Comparison of ENCODE assay signal across 21 cellular contexts in the genomic region with DNA sequence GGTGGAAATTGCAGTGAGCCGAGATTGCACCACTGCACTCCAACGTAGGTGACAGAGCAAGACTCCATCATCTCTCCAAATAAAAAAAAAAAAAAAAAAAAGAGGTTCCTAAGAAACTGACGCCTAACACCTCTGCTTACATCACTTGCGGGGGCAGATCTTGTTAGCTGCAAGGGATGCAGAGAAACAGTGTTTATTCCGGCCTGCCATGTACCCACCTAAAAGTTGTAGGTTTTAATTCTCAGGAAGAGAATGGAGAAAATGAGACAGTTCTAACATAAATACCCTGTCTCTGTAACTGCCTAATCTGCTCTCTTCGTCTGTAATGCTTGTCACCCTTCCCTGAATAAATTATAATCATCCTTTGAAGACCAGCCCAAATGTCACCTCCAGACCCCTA. TPM values are rescaled to one million over a fixed set of nuclear protein-coding genes. Genes with fewer than 3 reads are reported as not detected.
DNase-seq lines count a peak whose midpoint lies in the region; ATAC-seq and TF ChIP-seq lines count a peak whose summit lies in the region.
"Had no signal": no experiment of that assay in that cellular context is flagged by ENCODE, and none has a peak within 500 bp of the region (broad histone marks: within the 10 kb centered on the region; RNA-seq: fewer than 3 reads in every experiment).

No MANE protein-coding gene starts in this region.

- H2AFZ ChIP-seq in mammary epithelial cell (ENCODE audit: low read depth, low read length) = peak overlapping the region; percentile 65

- H3K27ac ChIP-seq in breast epithelium = no peak overlapping the region
- H3K27ac ChIP-seq in mammary epithelial cell (ENCODE audit: insufficient read depth, low read depth, low read length) = peak overlapping the region; percentile 69
- H3K27ac ChIP-seq in foreskin keratinocyte = peak overlapping the region; percentile 62
- H3K27ac ChIP-seq in sigmoid colon = no peak overlapping the region
- H3K27ac ChIP-seq: BLaER1 had no signal

- peak overlapping the region; percentile 85 for H3K27ac Mint-ChIP-seq in MCF 10A (ENCODE audit: low read depth, unreplicated experiment)
- H3K27ac Mint-ChIP-seq in activated T-helper 17 cell treated with anti-CD3 and anti-CD28 coated beads, Interleukin-2, amount 50 U/mL, for 72 hours = no peak overlapping the region

- H4K20me1 ChIP-seq in mammary epithelial cell (ENCODE audit: insufficient read depth, low read length) = no peaks in the 10 kb centered on the region
- H4K20me1 ChIP-seq: BLaER1 had no signal

- DNase-seq in MCF 10A (ENCODE audit: unreplicated experiment) = no peak
- DNase-seq in breast epithelium (ENCODE audit: low spot score in 2 of 2) = no peak
- DNase-seq in mammary epithelial cell = no peak
- no peak for DNase-seq in foreskin keratinocyte
- DNase-seq in sigmoid colon = peak; percentile 20
- DNase-seq in dedifferentiated amniotic fluid mesenchymal stem cell (ENCODE audit: extremely low spot score) = no peak
- DNase-seq in NCI-H82 (lab: John Stamatoyannopoulos, UW) = no peak
- DNase-seq: 8988T; Calu3; CD4-positive, alpha-beta memory T cell; DMS 273 treated with DMSO at 0.1 percent for 48 hours; DMS53; DND-41; EL; GOT3; H7 had no signal

- BruUV-seq in MCF 10A (replicated peaks; lab: Mats Ljungman, UMichigan) (no TSS peak), mammary epithelial cell (replicated peaks; lab: Mats Ljungman, UMichigan) (no TSS peak)

- no peaks in the 10 kb centered on the region for H3K9me3 ChIP-seq in breast epithelium
- no peaks in the 10 kb centered on the region for H3K9me3 ChIP-seq in mammary epithelial cell (replicated peaks; ENCODE audit: insufficient read depth, low read length)
- no peaks in the 10 kb centered on the region for H3K9me3 ChIP-seq in sigmoid colon
- H3K9me3 ChIP-seq: BLaER1 had no signal

- H3K4me1 ChIP-seq in breast epithelium (no peaks in the 10 kb centered on the region), mammary epithelial cell (ENCODE audit: insufficient read depth, low read length) (peaks cover 15% of the 10 kb centered on the region), foreskin keratinocyte (peaks cover 7% of the 10 kb centered on the region), sigmoid colon (no peaks in the 10 kb centered on the region)

- no peak for TF ChIP-seq EP300 in sigmoid colon (IDR thresholded peaks at IDR 0.05)

- H3K27me3 ChIP-seq in breast epithelium (no peaks in the 10 kb centered on the region), mammary epithelial cell (ENCODE audit: insufficient read depth, low read length) (no peaks in the 10 kb centered on the region), foreskin keratinocyte (no peaks in the 10 kb centered on the region), sigmoid colon (no peaks in the 10 kb centered on the region)
- H3K27me3 ChIP-seq: BLaER1 had no signal

- in situ Hi-C loops in mammary epithelial cell (cut with MboI; ENCODE audit: low sequenced_read_pairs in 2 of 2) = loop anchor here in 1 of 2 donors (10.0 kb wide), 1 partner anchor 306 kb away; no protein-coding TSS in a partner anchor

- WGBS in mammary epithelial cell (ENCODE audit: low coverage, missing lambda C conversion rate) = 92% methylated on average over 6 of the region's 6 CpGs
- 86 to 97% methylated on average over 6 of the region's 6 CpGs for WGBS in sigmoid colon, 2 donors

- dilution Hi-C loops in mammary epithelial cell (cut with HindIII; ENCODE audit: low sequenced_read_pairs) = no loop called here

- no peaks in the 10 kb centered on the region for H3K9me3 Mint-ChIP-seq in MCF 10A (ENCODE audit: unreplicated experiment)
- no peaks in the 10 kb centered on the region for H3K9me3 Mint-ChIP-seq in activated T-helper 17 cell treated with anti-CD3 and anti-CD28 coated beads, Interleukin-2, amount 50 U/mL, for 72 hours
- H3K9me3 Mint-ChIP-seq: CD4-positive, alpha-beta memory T cell had no signal

- intact Hi-C loops in MCF 10A (cut with micrococcal nuclease) (no loop called here), breast epithelium (cut with DNase I; ENCODE audit: low total_unique reads) (no loop called here), mammary epithelial cell (cut with micrococcal nuclease) (no loop called here), sigmoid colon (cut with DNase I) (no loop called here)

- no peak for TF ChIP-seq CTCF in MCF 10A (IDR thresholded peaks at IDR 0.05; ENCODE audit: unreplicated experiment)
- TF ChIP-seq CTCF in breast epithelium (IDR thresholded peaks at IDR 0.05) = no peak
- no peak for TF ChIP-seq CTCF in mammary epithelial cell (conservative IDR thresholded peaks at IDR 0.05 in 1 of 2, IDR thresholded peaks at IDR 0.05 in 1 of 2; ENCODE audit: extremely low read depth in 1 of 2, insufficient read depth in 1 of 2, low read depth in 1 of 2, low read length in 2 of 2)
- TF ChIP-seq CTCF in foreskin keratinocyte (conservative IDR thresholded peaks at IDR 0.05) = no peak
- TF ChIP-seq CTCF in sigmoid colon (IDR thresholded peaks at IDR 0.05) = no peak

- H3K4me2 ChIP-seq in mammary epithelial cell (ENCODE audit: insufficient read depth, low read depth, low read length) = peak overlapping the region; percentile 38
- H3K4me2 ChIP-seq: BLaER1 had no signal

- no peak for ATAC-seq in foreskin keratinocyte
- ATAC-seq in activated T-helper 17 cell treated with anti-CD3 and anti-CD28 coated beads, Interleukin-2, amount 50 U/mL, for 72 hours (replicated peaks) = no peak
- ATAC-seq: GM12878, HepG2 had no signal

- H3K27me3 Mint-ChIP-seq in MCF 10A (ENCODE audit: insufficient read depth, unreplicated experiment) = no peaks in the 10 kb centered on the region
- H3K27me3 Mint-ChIP-seq in activated T-helper 17 cell treated with anti-CD3 and anti-CD28 coated beads, Interleukin-2, amount 50 U/mL, for 72 hours = no peaks in the 10 kb centered on the region
- H3K27me3 Mint-ChIP-seq: CD4-positive, alpha-beta memory T cell had no signal

- no peak for TF ChIP-seq POLR2A in breast epithelium (IDR thresholded peaks at IDR 0.05)
- TF ChIP-seq POLR2A in sigmoid colon (IDR thresholded peaks at IDR 0.05) = no peak

- no peaks in the 10 kb centered on the region for H3K36me3 ChIP-seq in breast epithelium
- H3K36me3 ChIP-seq in mammary epithelial cell (ENCODE audit: insufficient read depth, low read length) = no peaks in the 10 kb centered on the region
- peaks cover 0 to 29% (median 0%) of the 10 kb centered on the region in 4 donors for H3K36me3 ChIP-seq in sigmoid colon

- CTCF ChIA-PET in MCF 10A (lab: Yijun Ruan, JAX) (interaction anchor here (0.6 to 8.1 kb wide), 4 partner anchors 9 to 1826 kb away, joined by 3 to 71 read pairs (median 3); partner anchors contain the start of gene SRSF4), mammary epithelial cell (lab: Charles Lee; ENCODE audit: low non-redundant PET) (interaction anchor here (0.7 kb wide), 1 partner anchor 34 kb away, joined by 8 read pairs; no protein-coding TSS in a partner anchor)

- H3K9ac ChIP-seq in mammary epithelial cell (ENCODE audit: insufficient read depth, low read length) = peak overlapping the region; percentile 44
- H3K9ac ChIP-seq: BLaER1 had no signal

- POLR2A ChIA-PET in MCF 10A (lab: Yijun Ruan, JAX) = interaction anchor here (1.0 to 3.6 kb wide), 3 partner anchors 9 to 276 kb away, joined by 3 to 22 read pairs (median 3); partner anchors contain the start of genes EPB41 and SRSF4

- H3K4me3 ChIP-seq in breast epithelium = no peak overlapping the region
- no peak overlapping the region for H3K4me3 ChIP-seq in mammary epithelial cell (replicated peaks in 1 of 3; ENCODE audit: insufficient read depth in 1 of 3, low read depth in 2 of 3, low read length in 3 of 3)
- no peak overlapping the region for H3K4me3 ChIP-seq in sigmoid colon
- H3K4me3 ChIP-seq: BLaER1, GM12878 had no signal

- H3K79me2 ChIP-seq in mammary epithelial cell (ENCODE audit: insufficient read depth, low read length) = no peaks in the 10 kb centered on the region

- peaks cover 19% of the 10 kb centered on the region for H3K36me3 Mint-ChIP-seq in MCF 10A (ENCODE audit: insufficient read depth, unreplicated experiment)
- H3K36me3 Mint-ChIP-seq in activated T-helper 17 cell treated with anti-CD3 and anti-CD28 coated beads, Interleukin-2, amount 50 U/mL, for 72 hours (ENCODE audit: low read depth) = peaks cover 23% of the 10 kb centered on the region

- no peak overlapping the region for H3K4me3 Mint-ChIP-seq in MCF 10A (ENCODE audit: unreplicated experiment)
- H3K4me3 Mint-ChIP-seq in activated T-helper 17 cell treated with anti-CD3 and anti-CD28 coated beads, Interleukin-2, amount 50 U/mL, for 72 hours = no peak overlapping the region
- H3K4me3 Mint-ChIP-seq: CD14-positive monocyte; CD4-positive, alpha-beta memory T cell had no signal

- H3K4me1 Mint-ChIP-seq in MCF 10A (ENCODE audit: insufficient read depth, unreplicated experiment) = peaks cover 9% of the 10 kb centered on the region
- no peaks in the 10 kb centered on the region for H3K4me1 Mint-ChIP-seq in activated T-helper 17 cell treated with anti-CD3 and anti-CD28 coated beads, Interleukin-2, amount 50 U/mL, for 72 hours
- H3K4me1 Mint-ChIP-seq: CD14-positive monocyte; CD4-positive, alpha-beta memory T cell had no signal

RNA-seq across cellular contexts. Expression of gene SRSF4, which starts 9.0 kb away (rescaled TPM):
- total RNA-seq in MCF 10A (2022) (95.8 and 97.9 TPM in 2 replicates), breast epithelium (10 to 100 TPM; 79.7 to 86.2 (median 85.2) TPM), mammary epithelial cell (10 to 100 TPM; 22.5 to 93.1 TPM), foreskin keratinocyte (50.4 and 64.0 TPM in 2 replicates), sigmoid colon (100 to 1,000 TPM in 2 of 4 donors, 10 to 100 TPM in 2; 80.3 to 110 (median 96.6) TPM)
- polyA plus RNA-seq in mammary epithelial cell (42.9 TPM), foreskin keratinocyte (53.7 and 64.9 TPM in 2 replicates), sigmoid colon (10 to 100 TPM; 41.4 to 72.2 (median 54.6) TPM)
- 22.4 TPM for polyA minus RNA-seq in mammary epithelial cell
- 100 to 1,000 TPM; 118 to 125 TPM for total RNA-seq in activated T-helper 17 cell treated with anti-CD3 and anti-CD28 coated beads, Interleukin-2, amount 50 U/mL, for 72 hours

RNA-seq across cellular contexts. Expression of gene MECR, which starts 40.0 kb away (rescaled TPM):
- total RNA-seq in MCF 10A (2022) (46.2 and 59.1 TPM in 2 replicates), breast epithelium (10 to 100 TPM; 21.0 to 23.3 (median 21.3) TPM), mammary epithelial cell (10 to 100 TPM; 28.7 to 35.4 TPM), foreskin keratinocyte (30.5 and 35.7 TPM in 2 replicates), sigmoid colon (10 to 100 TPM in 3 of 4 donors, 1 to 10 TPM in 1; 9.2 to 26.6 (median 18.5) TPM)
- polyA plus RNA-seq in mammary epithelial cell (31.3 TPM), foreskin keratinocyte (31.7 and 33.6 TPM in 2 replicates), sigmoid colon (10 to 100 TPM; 10.4 to 17.7 (median 12.6) TPM)
- polyA minus RNA-seq in mammary epithelial cell = 41.2 TPM
- 10 to 100 TPM; 21.0 to 38.3 TPM for total RNA-seq in activated T-helper 17 cell treated with anti-CD3 and anti-CD28 coated beads, Interleukin-2, amount 50 U/mL, for 72 hours

RNA-seq across cellular contexts. Expression of gene PTPRU, which starts 45.6 kb away (rescaled TPM):
- total RNA-seq in MCF 10A (2022) (24.1 and 26.8 TPM in 2 replicates), breast epithelium (10 to 100 TPM; 16.0 to 33.1 (median 32.5) TPM), mammary epithelial cell (10 to 100 TPM; 38.9 to 46.3 TPM), foreskin keratinocyte (16.1 and 17.5 TPM in 2 replicates), sigmoid colon (10 to 100 TPM in 3 of 4 donors, 1 to 10 TPM in 1; 8.2 to 35.7 (median 25.1) TPM)
- polyA plus RNA-seq in mammary epithelial cell (29.4 TPM), foreskin keratinocyte (8.6 and 9.4 TPM in 2 replicates), sigmoid colon (1 to 10 TPM in 2 of 3 donors, under 1 TPM in 1; 0.92 to 7.9 (median 1.8) TPM)
- 53.0 TPM for polyA minus RNA-seq in mammary epithelial cell
- 1 to 10 TPM in 1 of 2 donors, under 1 TPM in 1; 0.99 to 2.1 TPM for total RNA-seq in activated T-helper 17 cell treated with anti-CD3 and anti-CD28 coated beads, Interleukin-2, amount 50 U/mL, for 72 hours
- polyA plus RNA-seq: CD4-positive, alpha-beta memory T cell had no signal

Comparison
In these comparisons a context has a peak if more than half of its experiments do, and no peak if none do; other contexts are left out.
1. H3K27ac ChIP-seq: peak in mammary epithelial cell (single experiment) and foreskin keratinocyte (single experiment); none in breast epithelium (0 of 2) and sigmoid colon (0 of 4).